19 cellular contexts compared by ENCODE assay signal in genomic region chr7:99490878-99491277, GRCh38. TPM values are rescaled to one million over a fixed set of nuclear protein-coding genes. Genes with fewer than 3 reads are reported as not detected.
DNase-seq lines count a peak whose midpoint lies in the region; ATAC-seq, FAIRE-seq and TF ChIP-seq lines count a peak whose summit lies in the region.
"Had no signal": no experiment of that assay in that cellular context is flagged by ENCODE, and none has a peak within 500 bp of the region (broad histone marks: within the 10 kb centered on the region; RNA-seq: fewer than 3 reads in every experiment).

No MANE protein-coding gene starts in this region.

- no peak overlapping the region for H2BK5ac ChIP-seq in mesendoderm (ENCODE audit: low read length)

- H2BK15ac ChIP-seq in mesendoderm (replicated peaks; ENCODE audit: low read depth), result no peak overlapping the region

- FAIRE-seq in H54 (lab: Jason Lieb, UNC), result no peak

- intact Hi-C loops in Panc1 (cut with micrococcal nuclease; ENCODE audit: unreplicated experiment), result no loop called here
- intact Hi-C loops in PC-9 (cut with micrococcal nuclease; ENCODE audit: unreplicated experiment), result no loop called here

- no peak for TF ChIP-seq POLR2A in H54 (IDR thresholded peaks at IDR 0.05; ENCODE audit: low read depth, low read length)

- CTCF ChIA-PET in SK-N-SH (lab: Yijun Ruan, JAX), result interaction anchor here (1.2 to 2.3 kb wide), 3 partner anchors 8 to 66 kb away, joined by 3 to 7 read pairs (median 3); no protein-coding TSS in a partner anchor
- CTCF ChIA-PET in Panc1 (lab: Charles Lee), result no interaction called here
- CTCF ChIA-PET in PC-9 (lab: Charles Lee), result no interaction called here

- H3K27ac ChIP-seq in SK-N-SH (ENCODE audit: low read depth in 2 of 2, low read length in 1 of 2) (no peak overlapping the region), DOHH2 (ENCODE audit: low read depth, low read length) (no peak overlapping the region), Panc1 (ENCODE audit: low read length) (no peak overlapping the region), mesendoderm (ENCODE audit: low read depth, low read length) (no peak overlapping the region), PC-9 (no peak overlapping the region)
- H3K27ac ChIP-seq: Peyer's patch had no signal

- H3K36me3 ChIP-seq in SK-N-SH (replicated peaks in 1 of 2; ENCODE audit: control insufficient read depth in 1 of 2, insufficient read depth in 2 of 2, low read length in 1 of 2) (peaks cover 19 to 46% of the 10 kb centered on the region in 2 experiments), DOHH2 (ENCODE audit: control insufficient read depth, low read length) (peaks cover 53% of the 10 kb centered on the region), Panc1 (ENCODE audit: control insufficient read depth, insufficient read depth, low read length) (peaks cover 4% of the 10 kb centered on the region; the same call in 1 of the 2 replicates), mesendoderm (ENCODE audit: control insufficient read depth, insufficient read depth, low read length) (peaks cover 8% of the 10 kb centered on the region), PC-9 (ENCODE audit: low read depth) (peaks cover 26% of the 10 kb centered on the region)

- no peaks in the 10 kb centered on the region for H3K79me1 ChIP-seq in mesendoderm (ENCODE audit: low read length)

- H3K9ac ChIP-seq in SK-N-SH (no peak overlapping the region), mesendoderm (ENCODE audit: low read length) (no peak overlapping the region)

- peaks cover 9% of the 10 kb centered on the region; the same call in 1 of the 2 replicates for H3K9me3 ChIP-seq in SK-N-SH
- H3K9me3 ChIP-seq in DOHH2 (ENCODE audit: control insufficient read depth, insufficient read depth, low read length), result peaks cover 11% of the 10 kb centered on the region
- H3K9me3 ChIP-seq in Panc1 (ENCODE audit: control insufficient read depth, insufficient read depth, low read depth, low read length), result peaks cover 19% of the 10 kb centered on the region
- H3K9me3 ChIP-seq in PC-9 (ENCODE audit: insufficient read depth, low read depth), result peaks cover 14% of the 10 kb centered on the region

- H2BK120ac ChIP-seq in mesendoderm (ENCODE audit: low read depth, low read length), result no peak overlapping the region

- POLR2A ChIA-PET in SK-N-SH (lab: Yijun Ruan, JAX) (no interaction called here), Panc1 (lab: Charles Lee) (interaction anchor here (0.7 kb wide), 1 partner anchor 14 kb away, joined by 10 read pairs; the partner anchor contains the start of gene ZKSCAN5), PC-9 (lab: Charles Lee; ENCODE audit: unreplicated experiment) (no interaction called here)

- TF ChIP-seq CTCF in SK-N-SH (IDR thresholded peaks at IDR 0.05), result 0 out of 2 replicates have a peak, but pooled peaks have one; percentile 7
- peak; percentile 29 for TF ChIP-seq CTCF in DOHH2 (IDR thresholded peaks at IDR 0.05; ENCODE audit: low read depth, low read length, poor library complexity, severe bottlenecking)
- TF ChIP-seq CTCF in Panc1 (IDR thresholded peaks at IDR 0.05), result no peak
- TF ChIP-seq CTCF in PC-9 (conservative IDR thresholded peaks at IDR 0.05), result no peak

- H3K9me2 ChIP-seq in SK-N-SH (no peaks in the 10 kb centered on the region), DOHH2 (replicated peaks; ENCODE audit: control insufficient read depth, low read length) (no peaks in the 10 kb centered on the region), PC-9 (ENCODE audit: insufficient read depth) (no peaks in the 10 kb centered on the region)

- no peak for DNase-seq in SK-N-SH
- DNase-seq in Panc1 (ENCODE audit: low read depth, low spot score), result no peak
- DNase-seq in mesendoderm, result peak; percentile 41
- no peak for DNase-seq in NK-92 (lab: John Stamatoyannopoulos, UW; ENCODE audit: unreplicated experiment)
- no peak for DNase-seq in PC-9
- no peak for DNase-seq in H54 (ENCODE audit: insufficient read length, low spot score)
- DNase-seq: C1 segment of cervical spinal cord, DMS53, GOT3, Kasumi-1, MV-4-11, NCI-H1436 treated with DMSO at 0.1 percent for 48 hours, NCI-H2081, NCI-H774, Peyer's patch, T-cell had no signal

- H3K4me2 ChIP-seq in SK-N-SH (no peak overlapping the region), DOHH2 (ENCODE audit: low read length) (no peak overlapping the region), mesendoderm (ENCODE audit: low read length) (no peak overlapping the region), PC-9 (no peak overlapping the region)

- no peak overlapping the region for H3K18ac ChIP-seq in mesendoderm (ENCODE audit: low read length)

- H3K4ac ChIP-seq in mesendoderm (ENCODE audit: low read depth, low read length), result no peak overlapping the region

- BruUV-seq in Panc1 (replicated peaks; lab: Mats Ljungman, UMichigan), result no TSS peak
- no TSS peak for BruUV-seq in PC-9 (replicated peaks; lab: Mats Ljungman, UMichigan)

- H4K20me1 ChIP-seq in SK-N-SH (ENCODE audit: insufficient read depth), result no peaks in the 10 kb centered on the region
- no peaks in the 10 kb centered on the region for H4K20me1 ChIP-seq in DOHH2 (ENCODE audit: control insufficient read depth, insufficient read depth, low read depth, low read length)
- H4K20me1 ChIP-seq in PC-9 (ENCODE audit: insufficient read depth), result no peaks in the 10 kb centered on the region

- H2AFZ ChIP-seq in SK-N-SH (ENCODE audit: low read depth) (no peak overlapping the region), PC-9 (no peak overlapping the region)

- in situ Hi-C loops in Panc1 (cut with HindIII; ENCODE audit: low pct_unique_long_range_greater_than_20kb, low sequenced_read_pairs), result no loop called here

- no peak for TF ChIP-seq EP300 in SK-N-SH (IDR thresholded peaks at IDR 0.05; ENCODE audit: borderline replicate concordance in 1 of 2, low read depth in 1 of 2, low read length in 1 of 2)

- H3K27me3 ChIP-seq in SK-N-SH (ENCODE audit: insufficient read depth) (no peaks in the 10 kb centered on the region), DOHH2 (ENCODE audit: control insufficient read depth, low read length) (no peaks in the 10 kb centered on the region), Panc1 (ENCODE audit: control insufficient read depth, insufficient read depth, low read length) (no peaks in the 10 kb centered on the region), mesendoderm (ENCODE audit: insufficient read depth, low read length, poor library complexity) (no peaks in the 10 kb centered on the region), PC-9 (ENCODE audit: insufficient read depth, low read depth) (no peaks in the 10 kb centered on the region)
- H3K27me3 ChIP-seq: Peyer's patch had no signal

- 85% methylated on average over 3 of the region's 3 CpGs for WGBS in SK-N-SH (ENCODE audit: low lambda C conversion rate)
- WGBS in mesendoderm (ENCODE audit: extremely low coverage, insufficient coverage, low lambda C conversion rate), result no CpG with 5 or more reads among the region's 3 CpGs

- H3K79me2 ChIP-seq in SK-N-SH (ENCODE audit: insufficient read depth) (peaks cover 52% of the 10 kb centered on the region), DOHH2 (ENCODE audit: control insufficient read depth, low read length) (peaks cover 39% of the 10 kb centered on the region), mesendoderm (ENCODE audit: control insufficient read depth, insufficient read depth, low read length) (no peaks in the 10 kb centered on the region), PC-9 (ENCODE audit: low read depth) (peaks cover 10% of the 10 kb centered on the region; the same call in 1 of the 2 replicates)

- H3F3A ChIP-seq in SK-N-SH (replicated peaks; ENCODE audit: insufficient read depth), result peaks cover 7% of the 10 kb centered on the region
- peaks cover 5% of the 10 kb centered on the region; the same call in 1 of the 2 replicates for H3F3A ChIP-seq in DOHH2 (ENCODE audit: control insufficient read depth, insufficient read depth)
- H3F3A ChIP-seq in PC-9 (ENCODE audit: insufficient read depth, low read depth), result peaks cover 17% of the 10 kb centered on the region; the same call in 1 of the 2 replicates

- no peak overlapping the region for H3K23ac ChIP-seq in mesendoderm (ENCODE audit: low read length)

- H3K4me3 ChIP-seq in SK-N-SH (ENCODE audit: low read depth in 2 of 2, low read length in 1 of 2) (no peak overlapping the region), DOHH2 (ENCODE audit: low read length) (no peak overlapping the region), Panc1 (ENCODE audit: low read depth in 2 of 2, low read length in 2 of 2) (no peak overlapping the region), mesendoderm (ENCODE audit: low read length) (no peak overlapping the region), PC-9 (no peak overlapping the region)
- H3K4me3 ChIP-seq: Peyer's patch had no signal

- H3K56ac ChIP-seq in mesendoderm (ENCODE audit: low read length), result no peak overlapping the region

- no peak overlapping the region for H4K5ac ChIP-seq in mesendoderm (ENCODE audit: low read length)

- no peak; the same call in 2 of the 3 replicates for ATAC-seq in SK-N-SH treated with all-trans-retinoic acid at 6 μM for 48 hours
- peak; percentile 51; the same call in 1 of the 2 replicates for ATAC-seq in Panc1
- ATAC-seq: Right ventricle myocardium inferior had no signal

- H4K8ac ChIP-seq in mesendoderm (ENCODE audit: low read depth, low read length), result no peak overlapping the region

- TF ChIP-seq RAD21 in SK-N-SH (IDR thresholded peaks at IDR 0.05; ENCODE audit: low read length), result no peak

- no peak overlapping the region for H2AK5ac ChIP-seq in mesendoderm (ENCODE audit: low read length)

- H3K4me1 ChIP-seq in SK-N-SH (ENCODE audit: control insufficient read depth in 1 of 2, insufficient read depth in 2 of 2, low read depth in 1 of 2, low read length in 1 of 2) (no peaks in the 10 kb centered on the region), DOHH2 (ENCODE audit: control insufficient read depth, low read length) (no peaks in the 10 kb centered on the region), Panc1 (ENCODE audit: control insufficient read depth, insufficient read depth, low read length) (no peaks in the 10 kb centered on the region), mesendoderm (ENCODE audit: control insufficient read depth, low read depth, low read length) (no peaks in the 10 kb centered on the region), PC-9 (replicated peaks; ENCODE audit: insufficient read depth) (no peaks in the 10 kb centered on the region)
- H3K4me1 ChIP-seq: Peyer's patch had no signal

RNA-seq across cellular contexts. Expression of gene ZNF394, which starts 9.2 kb away (rescaled TPM):
- polyA plus RNA-seq in SK-N-SH (2012; rRNA removed), result 19.6 and 19.8 TPM in 2 replicates
- polyA plus RNA-seq in SK-N-SH (2012; cell fraction: cytosol; rRNA removed), result 16.7 and 17.1 TPM in 2 replicates
- 28.5 and 28.6 TPM in 2 replicates for polyA plus RNA-seq in SK-N-SH (2012; cell fraction: nucleus; rRNA removed)
- total RNA-seq in Panc1 (2021; ENCODE audit: unreplicated experiment) (20.0 TPM), PC-9 (2021) (21.1 and 34.1 TPM in 2 replicates)
- 14.4 TPM for polyA plus RNA-seq in Panc1 (2012; ENCODE audit: insufficient read length)
- polyA plus RNA-seq in mesendoderm (2013, experiment 1 of 2), result 12.0 TPM
- 11.7 TPM for polyA plus RNA-seq in mesendoderm (2013, experiment 2 of 2)

RNA-seq across cellular contexts. Expression of gene ZKSCAN5, which starts 13.6 kb away (rescaled TPM):
- 7.5 and 9.1 TPM in 2 replicates for polyA plus RNA-seq in SK-N-SH (2012; rRNA removed)
- 8.7 and 9.3 TPM in 2 replicates for polyA plus RNA-seq in SK-N-SH (2012; cell fraction: cytosol; rRNA removed)
- 8.7 and 11.6 TPM in 2 replicates for polyA plus RNA-seq in SK-N-SH (2012; cell fraction: nucleus; rRNA removed)
- total RNA-seq in Panc1 (2021; ENCODE audit: unreplicated experiment) (17.5 TPM), PC-9 (2021) (10.0 and 13.2 TPM in 2 replicates)
- 13.7 TPM for polyA plus RNA-seq in Panc1 (2012; ENCODE audit: insufficient read length)
- 8.6 TPM for polyA plus RNA-seq in mesendoderm (2013, experiment 1 of 2)
- 8.9 TPM for polyA plus RNA-seq in mesendoderm (2013, experiment 2 of 2)

RNA-seq across cellular contexts. Expression of gene ZNF789, which starts 18.2 kb away (rescaled TPM):
- polyA plus RNA-seq in SK-N-SH (2012; rRNA removed), result 27.7 and 34.5 TPM in 2 replicates
- 19.9 and 20.2 TPM in 2 replicates for polyA plus RNA-seq in SK-N-SH (2012; cell fraction: cytosol; rRNA removed)
- polyA plus RNA-seq in SK-N-SH (2012; cell fraction: nucleus; rRNA removed), result 68.2 and 103 TPM in 2 replicates
- total RNA-seq in Panc1 (2021; ENCODE audit: unreplicated experiment), result 15.1 TPM
- 7.2 TPM for polyA plus RNA-seq in Panc1 (2012; ENCODE audit: insufficient read length)
- 6.6 TPM for polyA plus RNA-seq in mesendoderm (2013, experiment 1 of 2)
- polyA plus RNA-seq in mesendoderm (2013, experiment 2 of 2), result 6.8 TPM
- 30.8 and 38.8 TPM in 2 replicates for total RNA-seq in PC-9 (2021)

RNA-seq across cellular contexts. Expression of gene ATP5MF, which starts 24.9 kb away (rescaled TPM):
- 2,495 and 4,591 TPM in 2 replicates for polyA plus RNA-seq in SK-N-SH (2012; rRNA removed)
- 3,365 and 4,101 TPM in 2 replicates for polyA plus RNA-seq in SK-N-SH (2012; cell fraction: cytosol; rRNA removed)
- 420 and 854 TPM in 2 replicates for polyA plus RNA-seq in SK-N-SH (2012; cell fraction: nucleus; rRNA removed)
- total RNA-seq in Panc1 (2021; ENCODE audit: unreplicated experiment) (476 TPM), PC-9 (2021) (251 and 660 TPM in 2 replicates)
- polyA plus RNA-seq in Panc1 (2012; ENCODE audit: insufficient read length), result 765 TPM
- polyA plus RNA-seq in mesendoderm (2013, experiment 1 of 2), result 661 TPM
- polyA plus RNA-seq in mesendoderm (2013, experiment 2 of 2), result 678 TPM

RNA-seq across cellular contexts. Expression of gene CPSF4, which starts 52.1 kb away (rescaled TPM):
- polyA plus RNA-seq in SK-N-SH (2012; rRNA removed), result 101 and 107 TPM in 2 replicates
- 41.3 and 58.6 TPM in 2 replicates for polyA plus RNA-seq in SK-N-SH (2012; cell fraction: cytosol; rRNA removed)
- polyA plus RNA-seq in SK-N-SH (2012; cell fraction: nucleus; rRNA removed), result 300 and 397 TPM in 2 replicates
- total RNA-seq in Panc1 (2021; ENCODE audit: unreplicated experiment) (57.0 TPM), PC-9 (2021) (69.0 and 81.5 TPM in 2 replicates)
- 44.8 TPM for polyA plus RNA-seq in Panc1 (2012; ENCODE audit: insufficient read length)
- 50.6 TPM for polyA plus RNA-seq in mesendoderm (2013, experiment 1 of 2)
- polyA plus RNA-seq in mesendoderm (2013, experiment 2 of 2), result 49.2 TPM

Comparison
In these comparisons a context has a peak if more than half of its experiments do, and no peak if none do; other contexts are left out.
1. CTCF ChIP-seq: peak in SK-N-SH (single experiment) and DOHH2 (single experiment); none in Panc1 (single experiment) and PC-9 (single experiment).